ENCODE assay signal across 9 cellular contexts in genomic region chr22:19536564-19536963, GRCh38. TPM values are rescaled to one million over a fixed set of nuclear protein-coding genes. Genes with fewer than 3 reads are reported as not detected.
"Had no signal": no experiment of that assay in that cellular context is flagged by ENCODE, and none has a peak within 500 bp of the region (broad histone marks: within the 10 kb centered on the region; RNA-seq: fewer than 3 reads in every experiment).

No MANE protein-coding gene starts in this region.

- H3K4me3 Mint-ChIP-seq: HFFc6 had no signal

- H3K9me3 Mint-ChIP-seq: HFFc6 had no signal

- H3K9me3 ChIP-seq: HAP-1 had no signal

- H3K27ac Mint-ChIP-seq: HFFc6 had no signal

- H3K4me1 ChIP-seq: HAP-1 had no signal

- ATAC-seq: HCT116 had no signal

- H3K27ac ChIP-seq: GM23248 had no signal

- H3K36me3 ChIP-seq: HAP-1 had no signal

- DNase-seq: GM23248, GOT3, H7, HFFc6, IMR-90 had no signal

- H3K4me3 ChIP-seq: GM23248, HAP-1 had no signal

RNA-seq across cellular contexts. Expression of gene CLDN5, which starts 12.4 kb away (rescaled TPM):
- total RNA-seq: GM23248, H4, HT-29 had no signal
- polyA plus RNA-seq: GM23248 had no signal
